In genomic region chr1:51691920-51692319, GRCh38 we compare ENCODE assay signal across 2 cellular contexts.
TF ChIP-seq lines count a peak whose summit lies in the region.

No MANE protein-coding gene starts in this region.

TF ChIP-seq in A549, 52 proteins besides CTCF, POLR2A, EP300 and RAD21 (continued from another document):
- TF ChIP-seq ELK1 (IDR thresholded peaks at IDR 0.05; ENCODE audit: low read depth, low read length) (no peak), PHF8 (IDR thresholded peaks at IDR 0.05; ENCODE audit: borderline replicate concordance, low read depth) (no peak), EHMT2 (IDR thresholded peaks at IDR 0.05; ENCODE audit: low read depth) (no peak), USF2 (IDR thresholded peaks at IDR 0.05) (no peak), SREBF2 (IDR thresholded peaks at IDR 0.05) (no peak), JUNB (IDR thresholded peaks at IDR 0.05) (no peak), E2F6 (IDR thresholded peaks at IDR 0.05; ENCODE audit: borderline replicate concordance, low read depth) (no peak)

TF ChIP-seq in IMR-90, 13 proteins besides CTCF, POLR2A, EP300 and RAD21 (continued from another document):
- TF ChIP-seq CEBPB (IDR thresholded peaks at IDR 0.05; ENCODE audit: low read depth, low read length), result no peak
